Comparison of ENCODE assay signal across 16 cellular contexts in the genomic region with DNA sequence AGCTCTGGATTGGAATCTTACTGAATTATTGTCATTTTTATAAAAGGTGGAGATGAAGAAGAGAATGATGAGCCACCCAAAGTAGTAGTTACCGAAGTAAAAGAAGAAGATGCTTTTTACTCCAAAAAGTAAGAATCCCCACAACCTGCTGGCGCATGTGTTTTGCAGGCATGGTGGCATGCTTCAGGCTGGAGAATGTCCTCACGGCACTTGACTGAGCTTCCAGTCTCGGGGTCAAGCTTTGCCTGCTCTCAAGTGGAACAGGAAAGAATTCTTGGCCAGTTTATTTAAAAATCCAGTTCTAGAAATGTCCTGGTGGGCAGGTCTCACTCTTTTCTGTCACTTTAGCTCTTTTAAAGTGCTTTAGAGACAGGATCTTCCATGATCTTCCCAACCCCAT. TPM values are rescaled to one million over a fixed set of nuclear protein-coding genes. Genes with fewer than 3 reads are reported as not detected.
DNase-seq lines count a peak whose midpoint lies in the region; ATAC-seq and TF ChIP-seq lines count a peak whose summit lies in the region.
"Had no signal": no experiment of that assay in that cellular context is flagged by ENCODE, and none has a peak within 500 bp of the region (broad histone marks: within the 10 kb centered on the region; RNA-seq: fewer than 3 reads in every experiment).

No MANE protein-coding gene starts in this region.

- H3K4me3 ChIP-seq in CD4-positive, alpha-beta memory T cell (ENCODE audit: low read length in 2 of 2) = no peak overlapping the region
- H3K4me3 ChIP-seq in left lung = no peak overlapping the region
- H3K4me3 ChIP-seq: BLaER1 treated with 17β-estradiol and CSF1 and Interleukin-3, amounts not matched to agents 10 nM and 100 nM; K562; Peyer's patch had no signal

- H3K27ac ChIP-seq in CD4-positive, alpha-beta memory T cell (ENCODE audit: low read depth, low read length) = no peak overlapping the region
- no peak overlapping the region for H3K27ac ChIP-seq in left lung
- H3K27ac ChIP-seq: Peyer's patch had no signal

- no peaks in the 10 kb centered on the region for H3K27me3 Mint-ChIP-seq in activated CD8-positive, alpha-beta T cell treated with anti-CD3 and anti-CD28 coated beads for 36 hours
- H3K27me3 Mint-ChIP-seq in activated CD8-positive, alpha-beta T cell treated with anti-CD3 and anti-CD28 coated beads, Interleukin-2, amount 10 ng/mL, durations not matched to agents 7 days and 5 days (ENCODE audit: low read depth) = no peaks in the 10 kb centered on the region
- no peaks in the 10 kb centered on the region for H3K27me3 Mint-ChIP-seq in CD4-positive, alpha-beta memory T cell
- H3K27me3 Mint-ChIP-seq in activated T-helper 17 cell treated with anti-CD3 and anti-CD28 coated beads, Interleukin-2, amount 50 U/mL, for 72 hours = no peaks in the 10 kb centered on the region
- H3K27me3 Mint-ChIP-seq in activated CD8-positive, alpha-beta memory T cell treated with anti-CD3 and anti-CD28 coated beads, Interleukin-2, amount 10 ng/mL, durations not matched to agents 7 days and 5 days = no peaks in the 10 kb centered on the region

- peak overlapping the region; percentile 79 for H3K27ac Mint-ChIP-seq in activated CD8-positive, alpha-beta T cell treated with anti-CD3 and anti-CD28 coated beads for 36 hours
- H3K27ac Mint-ChIP-seq in activated CD8-positive, alpha-beta T cell treated with anti-CD3 and anti-CD28 coated beads, Interleukin-2, amount 10 ng/mL, durations not matched to agents 7 days and 5 days = no peak overlapping the region
- peak overlapping the region in 6 of 7 donors; percentile 36 to 90 (median 76) for H3K27ac Mint-ChIP-seq in CD4-positive, alpha-beta memory T cell
- peak overlapping the region; percentile 79 for H3K27ac Mint-ChIP-seq in activated T-helper 17 cell treated with anti-CD3 and anti-CD28 coated beads, Interleukin-2, amount 50 U/mL, for 72 hours
- H3K27ac Mint-ChIP-seq in activated CD8-positive, alpha-beta memory T cell treated with anti-CD3 and anti-CD28 coated beads, Interleukin-2, amount 10 ng/mL, durations not matched to agents 7 days and 5 days = no peak overlapping the region

- peaks cover 44% of the 10 kb centered on the region for H3K4me1 ChIP-seq in CD4-positive, alpha-beta memory T cell (ENCODE audit: insufficient read depth, low read length)
- H3K4me1 ChIP-seq in left lung = peaks cover 0 to 19% of the 10 kb centered on the region in 2 donors
- H3K4me1 ChIP-seq: Caco-2, Peyer's patch had no signal

- no peaks in the 10 kb centered on the region for H3K27me3 ChIP-seq in CD4-positive, alpha-beta memory T cell (ENCODE audit: insufficient read depth, low read length)
- H3K27me3 ChIP-seq in left lung = no peaks in the 10 kb centered on the region
- H3K27me3 ChIP-seq: BLaER1 treated with 17β-estradiol and CSF1 and Interleukin-3, amounts not matched to agents 10 nM and 100 nM; Peyer's patch had no signal

- TF ChIP-seq CTCF in activated CD8-positive, alpha-beta T cell treated with anti-CD3 and anti-CD28 coated beads for 36 hours (IDR thresholded peaks at IDR 0.05) = no peak
- TF ChIP-seq CTCF in left lung (IDR thresholded peaks at IDR 0.05) = no peak

- no peaks in the 10 kb centered on the region for H3K9me3 Mint-ChIP-seq in activated CD8-positive, alpha-beta T cell treated with anti-CD3 and anti-CD28 coated beads for 36 hours
- no peaks in the 10 kb centered on the region for H3K9me3 Mint-ChIP-seq in activated CD8-positive, alpha-beta T cell treated with anti-CD3 and anti-CD28 coated beads, Interleukin-2, amount 10 ng/mL, durations not matched to agents 7 days and 5 days (ENCODE audit: insufficient read depth)
- no peaks in the 10 kb centered on the region for H3K9me3 Mint-ChIP-seq in CD4-positive, alpha-beta memory T cell
- no peaks in the 10 kb centered on the region for H3K9me3 Mint-ChIP-seq in activated T-helper 17 cell treated with anti-CD3 and anti-CD28 coated beads, Interleukin-2, amount 50 U/mL, for 72 hours
- H3K9me3 Mint-ChIP-seq in activated CD8-positive, alpha-beta memory T cell treated with anti-CD3 and anti-CD28 coated beads, Interleukin-2, amount 10 ng/mL, durations not matched to agents 7 days and 5 days (ENCODE audit: low read depth) = no peaks in the 10 kb centered on the region

- no peak overlapping the region for H3K4me3 Mint-ChIP-seq in activated CD8-positive, alpha-beta T cell treated with anti-CD3 and anti-CD28 coated beads for 36 hours
- no peak overlapping the region for H3K4me3 Mint-ChIP-seq in activated CD8-positive, alpha-beta T cell treated with anti-CD3 and anti-CD28 coated beads, Interleukin-2, amount 10 ng/mL, durations not matched to agents 7 days and 5 days
- H3K4me3 Mint-ChIP-seq in CD4-positive, alpha-beta memory T cell = no peak overlapping the region
- H3K4me3 Mint-ChIP-seq in activated T-helper 17 cell treated with anti-CD3 and anti-CD28 coated beads, Interleukin-2, amount 50 U/mL, for 72 hours = peak overlapping the region; percentile 17
- H3K4me3 Mint-ChIP-seq in activated CD8-positive, alpha-beta memory T cell treated with anti-CD3 and anti-CD28 coated beads, Interleukin-2, amount 10 ng/mL, durations not matched to agents 7 days and 5 days = no peak overlapping the region

- intact Hi-C loops in activated CD8-positive, alpha-beta T cell treated with anti-CD3 and anti-CD28 coated beads for 36 hours (cut with micrococcal nuclease) = no loop called here
- intact Hi-C loops in CD4-positive, alpha-beta memory T cell (cut with micrococcal nuclease) = no loop called here
- intact Hi-C loops in left lung (cut with DNase I) = no loop called here

- no peak for ATAC-seq in activated CD8-positive, alpha-beta T cell treated with anti-CD3 and anti-CD28 coated beads for 36 hours
- no peak for ATAC-seq in activated CD8-positive, alpha-beta T cell treated with anti-CD3 and anti-CD28 coated beads, Interleukin-2, amount 10 ng/mL, durations not matched to agents 7 days and 5 days
- ATAC-seq in activated T-helper 17 cell treated with anti-CD3 and anti-CD28 coated beads, Interleukin-2, amount 50 U/mL, for 72 hours (replicated peaks) = no peak
- ATAC-seq in left lung (peak; percentile 56), HG02610 (IDR thresholded peaks at IDR 0.05; ENCODE audit: unreplicated experiment) (no peak)
- no peak for ATAC-seq in activated CD8-positive, alpha-beta memory T cell treated with anti-CD3 and anti-CD28 coated beads, Interleukin-2, amount 10 ng/mL, durations not matched to agents 7 days and 5 days
- ATAC-seq: K562 had no signal

- H3K4me1 Mint-ChIP-seq in activated CD8-positive, alpha-beta T cell treated with anti-CD3 and anti-CD28 coated beads for 36 hours (ENCODE audit: low read depth) = peaks cover 56% of the 10 kb centered on the region
- H3K4me1 Mint-ChIP-seq in activated CD8-positive, alpha-beta T cell treated with anti-CD3 and anti-CD28 coated beads, Interleukin-2, amount 10 ng/mL, durations not matched to agents 7 days and 5 days (ENCODE audit: low read depth) = peaks cover 55% of the 10 kb centered on the region
- H3K4me1 Mint-ChIP-seq in CD4-positive, alpha-beta memory T cell = peaks cover 23 to 60% (median 41%) of the 10 kb centered on the region in 4 donors
- H3K4me1 Mint-ChIP-seq in activated T-helper 17 cell treated with anti-CD3 and anti-CD28 coated beads, Interleukin-2, amount 50 U/mL, for 72 hours = peaks cover 11% of the 10 kb centered on the region
- peaks cover 57% of the 10 kb centered on the region for H3K4me1 Mint-ChIP-seq in activated CD8-positive, alpha-beta memory T cell treated with anti-CD3 and anti-CD28 coated beads, Interleukin-2, amount 10 ng/mL, durations not matched to agents 7 days and 5 days

- H3K9me3 ChIP-seq in CD4-positive, alpha-beta memory T cell (ENCODE audit: control insufficient read depth in 1 of 2, low read length in 2 of 2) = no peaks in the 10 kb centered on the region
- no peaks in the 10 kb centered on the region for H3K9me3 ChIP-seq in left lung
- H3K9me3 ChIP-seq: BLaER1 treated with 17β-estradiol and CSF1 and Interleukin-3, amounts not matched to agents 10 nM and 100 nM; Caco-2; Peyer's patch had no signal

- H3K36me3 Mint-ChIP-seq in activated CD8-positive, alpha-beta T cell treated with anti-CD3 and anti-CD28 coated beads for 36 hours (ENCODE audit: low read depth) = peaks cover 82% of the 10 kb centered on the region
- peaks cover 87% of the 10 kb centered on the region for H3K36me3 Mint-ChIP-seq in activated CD8-positive, alpha-beta T cell treated with anti-CD3 and anti-CD28 coated beads, Interleukin-2, amount 10 ng/mL, durations not matched to agents 7 days and 5 days (ENCODE audit: low read depth)
- H3K36me3 Mint-ChIP-seq in CD4-positive, alpha-beta memory T cell = peaks cover 68 to 94% of the 10 kb centered on the region in 2 donors
- peaks cover 100% of the 10 kb centered on the region for H3K36me3 Mint-ChIP-seq in activated T-helper 17 cell treated with anti-CD3 and anti-CD28 coated beads, Interleukin-2, amount 50 U/mL, for 72 hours (ENCODE audit: low read depth)
- peaks cover 70% of the 10 kb centered on the region for H3K36me3 Mint-ChIP-seq in activated CD8-positive, alpha-beta memory T cell treated with anti-CD3 and anti-CD28 coated beads, Interleukin-2, amount 10 ng/mL, durations not matched to agents 7 days and 5 days

- CTCF ChIA-PET in activated CD8-positive, alpha-beta T cell treated with anti-CD3 and anti-CD28 coated beads for 36 hours (lab: Charles Lee) = interaction anchor here (1.0 to 1.2 kb wide), 2 partner anchors 16 to 28 kb away, joined by 4 read pairs; no protein-coding TSS in a partner anchor
- CTCF ChIA-PET in activated CD8-positive, alpha-beta T cell treated with anti-CD3 and anti-CD28 coated beads, Interleukin-2, amount 10 ng/mL, durations not matched to agents 7 days and 5 days (lab: Charles Lee) = interaction anchor here (0.9 to 1.2 kb wide), 3 partner anchors 8 to 85 kb away, joined by 3 read pairs; no protein-coding TSS in a partner anchor
- CTCF ChIA-PET in CD4-positive, alpha-beta memory T cell (lab: Charles Lee; ENCODE audit: partially characterized antibody) = interaction anchor here (1.5 kb wide), 1 partner anchor 27 kb away, joined by 3 read pairs; no protein-coding TSS in a partner anchor
- CTCF ChIA-PET in activated CD8-positive, alpha-beta memory T cell treated with anti-CD3 and anti-CD28 coated beads, Interleukin-2, amount 10 ng/mL, durations not matched to agents 7 days and 5 days (lab: Charles Lee) = interaction anchor here (0.7 kb wide), 1 partner anchor 29 kb away, joined by 3 read pairs; no protein-coding TSS in a partner anchor

- peaks cover 63% of the 10 kb centered on the region for H3K36me3 ChIP-seq in CD4-positive, alpha-beta memory T cell (ENCODE audit: insufficient read depth, low read length)
- peaks cover 0 to 100% of the 10 kb centered on the region in 2 donors for H3K36me3 ChIP-seq in left lung

- POLR2A ChIA-PET in activated CD8-positive, alpha-beta T cell treated with anti-CD3 and anti-CD28 coated beads for 36 hours (lab: Charles Lee) = interaction anchor here (0.6 to 1.6 kb wide), 3 partner anchors 8 to 969 kb away, joined by 3 read pairs; no protein-coding TSS in a partner anchor
- POLR2A ChIA-PET in activated CD8-positive, alpha-beta T cell treated with anti-CD3 and anti-CD28 coated beads, Interleukin-2, amount 10 ng/mL, durations not matched to agents 7 days and 5 days (lab: Charles Lee) = no interaction called here
- POLR2A ChIA-PET in CD4-positive, alpha-beta memory T cell (lab: Charles Lee; ENCODE audit: partially characterized antibody) = interaction anchor here (1.7 kb wide), 1 partner anchor 9 kb away, joined by 7 read pairs; no protein-coding TSS in a partner anchor

- DNase-seq in activated CD8-positive, alpha-beta T cell treated with anti-CD3 and anti-CD28 coated beads for 36 hours = no peak
- DNase-seq in activated CD8-positive, alpha-beta T cell treated with anti-CD3 and anti-CD28 coated beads, Interleukin-2, amount 10 ng/mL, durations not matched to agents 7 days and 5 days = no peak
- no peak for DNase-seq in CD4-positive, alpha-beta memory T cell
- DNase-seq in left lung = no peak
- DNase-seq in activated CD8-positive, alpha-beta memory T cell treated with anti-CD3 and anti-CD28 coated beads, Interleukin-2, amount 10 ng/mL, durations not matched to agents 7 days and 5 days = no peak
- no peak for DNase-seq in NCI-H226
- DNase-seq: Caco-2, NCI-H1048, NCI-H187, NCI-H2171, Peyer's patch, Right ventricle myocardium superior had no signal

RNA-seq across cellular contexts. Expression of a gene that starts 17.5 kb away (rescaled TPM):
- 100 to 1,000 TPM; 123 to 133 TPM for total RNA-seq in activated CD8-positive, alpha-beta T cell treated with anti-CD3 and anti-CD28 coated beads for 36 hours
- total RNA-seq in activated CD8-positive, alpha-beta T cell treated with anti-CD3 and anti-CD28 coated beads, Interleukin-2, amount 10 ng/mL, durations not matched to agents 7 days and 5 days = 100 to 1,000 TPM; 161 to 167 TPM
- 100 to 1,000 TPM; 142 to 158 TPM for total RNA-seq in CD4-positive, alpha-beta memory T cell
- polyA plus RNA-seq in CD4-positive, alpha-beta memory T cell = 10 to 100 TPM; 40.1 to 63.3 TPM
- 100 to 1,000 TPM in 1 of 2 donors, 10 to 100 TPM in 1; 98.4 to 163 TPM for total RNA-seq in activated T-helper 17 cell treated with anti-CD3 and anti-CD28 coated beads, Interleukin-2, amount 50 U/mL, for 72 hours
- total RNA-seq in left lung = 10 to 100 TPM; 54.7 to 70.0 TPM
- 100 to 1,000 TPM; 150 to 155 TPM for total RNA-seq in activated CD8-positive, alpha-beta memory T cell treated with anti-CD3 and anti-CD28 coated beads, Interleukin-2, amount 10 ng/mL, durations not matched to agents 7 days and 5 days

RNA-seq across cellular contexts. Expression of a gene that starts 59.5 kb away (rescaled TPM):
- total RNA-seq in activated CD8-positive, alpha-beta T cell treated with anti-CD3 and anti-CD28 coated beads for 36 hours = 10 to 100 TPM; 38.4 to 40.4 TPM
- total RNA-seq in activated CD8-positive, alpha-beta T cell treated with anti-CD3 and anti-CD28 coated beads, Interleukin-2, amount 10 ng/mL, durations not matched to agents 7 days and 5 days = 10 to 100 TPM; 48.5 to 52.4 TPM
- 10 to 100 TPM; 27.9 to 36.7 TPM for total RNA-seq in CD4-positive, alpha-beta memory T cell
- 1 to 10 TPM; 1.2 to 1.7 TPM for polyA plus RNA-seq in CD4-positive, alpha-beta memory T cell
- total RNA-seq in activated T-helper 17 cell treated with anti-CD3 and anti-CD28 coated beads, Interleukin-2, amount 50 U/mL, for 72 hours = 10 to 100 TPM in 1 of 2 donors, 1 to 10 TPM in 1; 8.7 to 24.1 TPM
- total RNA-seq in left lung = 10 to 100 TPM; 58.9 to 78.8 TPM
- 10 to 100 TPM; 35.1 to 38.6 TPM for total RNA-seq in activated CD8-positive, alpha-beta memory T cell treated with anti-CD3 and anti-CD28 coated beads, Interleukin-2, amount 10 ng/mL, durations not matched to agents 7 days and 5 days

Comparison
In these comparisons a context has a peak if more than half of its experiments do, and no peak if none do; other contexts are left out.
1. H3K27ac Mint-ChIP-seq: peak in activated CD8-positive, alpha-beta T cell treated with anti-CD3 and anti-CD28 coated beads for 36 hours (single experiment), CD4-positive, alpha-beta memory T cell (6 of 7) and activated T-helper 17 cell treated with anti-CD3 and anti-CD28 coated beads, Interleukin-2, amount 50 U/mL, for 72 hours (single experiment); none in activated CD8-positive, alpha-beta T cell treated with anti-CD3 and anti-CD28 coated beads, Interleukin-2, amount 10 ng/mL, durations not matched to agents 7 days and 5 days (single experiment) and activated CD8-positive, alpha-beta memory T cell treated with anti-CD3 and anti-CD28 coated beads, Interleukin-2, amount 10 ng/mL, durations not matched to agents 7 days and 5 days (single experiment).